Comparison of ENCODE assay signal across 15 cellular contexts in the genomic region with DNA sequence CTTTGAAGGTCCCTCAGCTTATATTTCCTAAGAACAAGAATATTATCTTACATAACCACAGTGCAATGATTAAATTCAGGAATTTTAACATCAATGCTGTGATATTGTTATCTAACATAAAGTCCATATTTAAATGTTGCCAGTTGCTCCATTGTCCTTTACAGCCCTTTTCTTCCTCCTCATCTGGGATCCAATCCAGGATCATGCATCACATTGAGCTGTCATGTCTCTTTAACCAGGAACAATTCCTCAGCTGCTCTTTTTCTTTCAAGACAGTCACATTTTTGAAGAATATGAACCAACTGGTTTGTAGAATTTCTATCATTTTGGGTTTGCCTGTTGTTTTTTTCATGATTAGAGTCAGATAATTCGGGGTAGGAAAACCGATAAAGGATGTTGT. TPM values are rescaled to one million over a fixed set of nuclear protein-coding genes. Genes with fewer than 3 reads are reported as not detected.
DNase-seq lines count a peak whose midpoint lies in the region; ATAC-seq and TF ChIP-seq lines count a peak whose summit lies in the region.
"Had no signal": no experiment of that assay in that cellular context is flagged by ENCODE, and none has a peak within 500 bp of the region (broad histone marks: within the 10 kb centered on the region; RNA-seq: fewer than 3 reads in every experiment).

No MANE protein-coding gene starts in this region.

- peaks cover 81% of the 10 kb centered on the region for H3K4me1 Mint-ChIP-seq in activated naive CD4-positive, alpha-beta T cell treated with anti-CD3 and anti-CD28 coated beads for 36 hours (ENCODE audit: low read depth)
- H3K4me1 Mint-ChIP-seq in T-cell (peaks cover 69 to 75% (median 72%) of the 10 kb centered on the region in 3 donors), type B pancreatic cell (ENCODE audit: unreplicated experiment) (peaks cover 4% of the 10 kb centered on the region)
- peaks cover 30 to 45% of the 10 kb centered on the region in 2 donors for H3K4me1 Mint-ChIP-seq in effector memory CD8-positive, alpha-beta T cell (ENCODE audit: low read depth in 2 of 2)

- H3K27ac Mint-ChIP-seq in activated naive CD4-positive, alpha-beta T cell treated with anti-CD3 and anti-CD28 coated beads for 36 hours = peak overlapping the region; percentile 95
- H3K27ac Mint-ChIP-seq in T-cell = peak overlapping the region; percentile 93 to 99
- peak overlapping the region; percentile 80 to 93 for H3K27ac Mint-ChIP-seq in effector memory CD8-positive, alpha-beta T cell
- no peak overlapping the region for H3K27ac Mint-ChIP-seq in type B pancreatic cell

- DNase-seq in activated naive CD4-positive, alpha-beta T cell treated with anti-CD3 and anti-CD28 coated beads for 36 hours = no peak
- DNase-seq in activated naive CD4-positive, alpha-beta T cell treated with Interleukin-2 at 50 U/mL for 16 hours = no peak
- no peak for DNase-seq in T-cell
- DNase-seq in effector memory CD8-positive, alpha-beta T cell = no peak
- no peak for DNase-seq in type B pancreatic cell (ENCODE audit: extremely low spot score, unreplicated experiment)
- DNase-seq in 8988T = no peak
- no peak for DNase-seq in GM19238 (ENCODE audit: insufficient read length, low spot score)
- DNase-seq: cerebellar nuclear complex, H7, lower lobe of right lung, NCI-H1092, NCI-H2171 treated with DMSO at 0.1 percent for 48 hours had no signal

- CTCF ChIA-PET in activated naive CD4-positive, alpha-beta T cell treated with anti-CD3 and anti-CD28 coated beads for 36 hours (lab: Charles Lee) = interaction anchor here (0.8 to 3.4 kb wide), 3 partner anchors 10 to 105 kb away, joined by 3 to 13 read pairs (median 12); no protein-coding TSS in a partner anchor
- CTCF ChIA-PET in T-cell (lab: Charles Lee) = interaction anchor here in 1 of 2 donors (0.6 kb wide), 1 partner anchor 65 kb away, joined by 3 read pairs; no protein-coding TSS in a partner anchor

- TF ChIP-seq CTCF in type B pancreatic cell (conservative IDR thresholded peaks at IDR 0.05) = no peak

- POLR2A ChIA-PET in T-cell (lab: Charles Lee) = interaction anchor here (0.6 to 1.2 kb wide), 3 partner anchors 9 to 40 kb away, joined by 3 read pairs; no protein-coding TSS in a partner anchor

- H3K4me3 Mint-ChIP-seq in activated naive CD4-positive, alpha-beta T cell treated with anti-CD3 and anti-CD28 coated beads for 36 hours = peak overlapping the region; percentile 54
- H3K4me3 Mint-ChIP-seq in T-cell (peak overlapping the region in 1 of 3 donors; percentile 79), type B pancreatic cell (peak overlapping the region; percentile 6)
- H3K4me3 Mint-ChIP-seq in effector memory CD8-positive, alpha-beta T cell = peak overlapping the region; percentile 29 to 66

- no peaks in the 10 kb centered on the region for H3K27me3 Mint-ChIP-seq in activated naive CD4-positive, alpha-beta T cell treated with anti-CD3 and anti-CD28 coated beads for 36 hours (ENCODE audit: low read depth)
- peaks cover 0 to 17% of the 10 kb centered on the region in 2 donors for H3K27me3 Mint-ChIP-seq in T-cell
- no peaks in the 10 kb centered on the region for H3K27me3 Mint-ChIP-seq in effector memory CD8-positive, alpha-beta T cell
- H3K27me3 Mint-ChIP-seq in type B pancreatic cell = no peaks in the 10 kb centered on the region

- H3K36me3 Mint-ChIP-seq in activated naive CD4-positive, alpha-beta T cell treated with anti-CD3 and anti-CD28 coated beads for 36 hours (ENCODE audit: low read depth) = no peaks in the 10 kb centered on the region
- H3K36me3 Mint-ChIP-seq in T-cell (no peaks in the 10 kb centered on the region), type B pancreatic cell (no peaks in the 10 kb centered on the region)
- peaks cover 5% of the 10 kb centered on the region for H3K36me3 Mint-ChIP-seq in effector memory CD8-positive, alpha-beta T cell (ENCODE audit: insufficient read depth)

- no peaks in the 10 kb centered on the region for H3K9me3 Mint-ChIP-seq in activated naive CD4-positive, alpha-beta T cell treated with anti-CD3 and anti-CD28 coated beads for 36 hours
- H3K9me3 Mint-ChIP-seq in T-cell (no peaks in the 10 kb centered on the region), type B pancreatic cell (peaks cover 10% of the 10 kb centered on the region)
- H3K9me3 Mint-ChIP-seq in effector memory CD8-positive, alpha-beta T cell = no peaks in the 10 kb centered on the region

- ATAC-seq in T-cell (replicated peaks in 1 of 4) (no peak), GM18861 (IDR thresholded peaks at IDR 0.05; ENCODE audit: unreplicated experiment) (no peak)
- no peak for ATAC-seq in effector memory CD8-positive, alpha-beta T cell (replicated peaks)
- ATAC-seq: lower lobe of right lung had no signal

- intact Hi-C loops in activated naive CD4-positive, alpha-beta T cell treated with anti-CD3 and anti-CD28 coated beads for 36 hours (cut with micrococcal nuclease) = loop anchor here (5.0 to 10.0 kb wide), 2 partner anchors 35 to 1888 kb away; a partner anchor contains a TSS

RNA-seq across cellular contexts. Expression of a gene that starts 12.0 kb away (rescaled TPM):
- total RNA-seq in activated naive CD4-positive, alpha-beta T cell treated with anti-CD3 and anti-CD28 coated beads for 36 hours = 1,000 to 10,000 TPM; 5,535 to 5,691 TPM
- total RNA-seq in T-cell (1,000 to 10,000 TPM; 5,030 to 6,201 (median 5,880) TPM), type B pancreatic cell (ENCODE audit: low replicate concordance) (1,981 and 2,322 TPM in 2 replicates)

RNA-seq across cellular contexts. Expression of a gene that starts 57.5 kb away (rescaled TPM):
- not detected for total RNA-seq in activated naive CD4-positive, alpha-beta T cell treated with anti-CD3 and anti-CD28 coated beads for 36 hours
- total RNA-seq in T-cell (not detected), type B pancreatic cell (ENCODE audit: low replicate concordance) (0.67 TPM in 1 of 2 replicates, not detected in the other)
- total RNA-seq: activated CD8-positive, alpha-beta memory T cell treated with anti-CD3 and anti-CD28 coated beads for 36 hours; lower lobe of right lung; tibial nerve had no signal
